ENCODE assay signal across 26 cellular contexts in the genomic region with DNA sequence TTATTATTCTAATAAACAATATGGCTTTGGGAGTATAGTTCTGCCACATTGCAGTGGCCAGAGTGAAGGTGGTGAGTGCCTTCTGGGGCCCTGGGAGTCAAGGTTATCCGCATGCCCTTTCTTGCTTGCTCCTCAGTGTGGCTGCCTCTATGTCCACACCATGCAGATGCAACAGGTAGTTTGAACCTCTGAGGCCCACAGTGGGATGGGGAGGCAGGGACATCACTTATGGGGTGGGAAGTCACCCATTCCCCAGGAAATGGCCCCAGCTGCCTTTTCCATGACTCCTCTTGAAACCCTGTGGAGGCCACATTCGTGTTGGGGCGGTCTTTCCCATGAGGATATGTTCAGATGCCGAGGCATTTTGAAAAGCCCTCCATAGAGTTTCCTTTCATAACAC. TPM values are rescaled to one million over a fixed set of nuclear protein-coding genes. Genes with fewer than 3 reads are reported as not detected.
A peak's percentile ranks its signal among the peaks of the same experiment; 100 is the strongest.
DNase-seq lines count a peak whose midpoint lies in the region; ATAC-seq and TF ChIP-seq lines count a peak whose summit lies in the region.
"Had no signal": no experiment of that assay in that cellular context is flagged by ENCODE, and none has a peak within 500 bp of the region (broad histone marks: within the 10 kb centered on the region; RNA-seq: fewer than 3 reads in every experiment).

No MANE protein-coding gene starts in this region.

- no peak for TF ChIP-seq POLR2A in upper lobe of left lung (IDR thresholded peaks at IDR 0.05)

- H3K27me3 Mint-ChIP-seq in CD14-positive monocyte (ENCODE audit: low read depth in 3 of 3) (peaks cover 36 to 46% (median 44%) of the 10 kb centered on the region in 3 donors), endodermal cell (ENCODE audit: insufficient read depth) (no peaks in the 10 kb centered on the region)
- H3K27me3 Mint-ChIP-seq in activated naive CD8-positive, alpha-beta T cell treated with anti-CD3 and anti-CD28 coated beads for 36 hours, result no peaks in the 10 kb centered on the region

- H3K4me3 Mint-ChIP-seq in CD14-positive monocyte (peak overlapping the region in 1 of 2 donors; percentile 81), endodermal cell (no peak overlapping the region)
- H3K4me3 Mint-ChIP-seq in activated naive CD8-positive, alpha-beta T cell treated with anti-CD3 and anti-CD28 coated beads for 36 hours, result no peak overlapping the region
- H3K4me3 Mint-ChIP-seq: CD4-positive, alpha-beta memory T cell had no signal

- no peak for TF ChIP-seq CTCF in CD14-positive monocyte (IDR thresholded peaks at IDR 0.05)
- TF ChIP-seq CTCF in endodermal cell (conservative IDR thresholded peaks at IDR 0.05), result no peak
- no peak for TF ChIP-seq CTCF in upper lobe of left lung (IDR thresholded peaks at IDR 0.05)

- peak; percentile 6 for ATAC-seq in Right ventricle myocardium inferior
- no peak for ATAC-seq in right cardiac atrium
- ATAC-seq in upper lobe of left lung (ENCODE audit: low FRiP score in 2 of 2), result no peak
- ATAC-seq: Panc1 had no signal

- no peak for DNase-seq in Right ventricle myocardium inferior (ENCODE audit: missing footprints)
- DNase-seq in right cardiac atrium, result no peak
- DNase-seq in CD14-positive monocyte (ENCODE audit: low spot score), result no peak
- DNase-seq in endodermal cell, result peak; percentile 14
- no peak for DNase-seq in upper lobe of left lung
- DNase-seq in amygdala (lab: John Stamatoyannopoulos, UW), result no peak
- DNase-seq in NCI-H2029 treated with DMSO at 0.1 percent for 48 hours (lab: John Stamatoyannopoulos, UW), result no peak
- no peak for DNase-seq in activated naive CD8-positive, alpha-beta T cell treated with anti-CD3 and anti-CD28 coated beads for 36 hours
- DNase-seq: 8988T; CD4-positive, alpha-beta memory T cell; COR-L47; DMS53; KBM-7; MG63; NCI-H1048; NCI-H1417; NCI-H1694; NCI-H2081; NCI-H2171; NCI-H226; NCI-H510A; NCI-H69; SK-N-SH had no signal

- H3K27ac Mint-ChIP-seq in CD14-positive monocyte (peak overlapping the region in 5 of 7 donors; percentile 4 to 100 (median 99)), endodermal cell (no peak overlapping the region)
- H3K27ac Mint-ChIP-seq in activated naive CD8-positive, alpha-beta T cell treated with anti-CD3 and anti-CD28 coated beads for 36 hours, result no peak overlapping the region
- H3K27ac Mint-ChIP-seq: CD4-positive, alpha-beta memory T cell had no signal

- H3K9ac ChIP-seq in endodermal cell (ENCODE audit: extremely low read depth, low read length, poor library complexity, severe bottlenecking), result no peak overlapping the region
- H3K9ac ChIP-seq: SK-N-SH had no signal

- peaks cover 12 to 26% of the 10 kb centered on the region in 2 donors for H3K36me3 Mint-ChIP-seq in CD14-positive monocyte
- H3K36me3 Mint-ChIP-seq in endodermal cell (ENCODE audit: low read depth), result no peaks in the 10 kb centered on the region
- H3K36me3 Mint-ChIP-seq in activated naive CD8-positive, alpha-beta T cell treated with anti-CD3 and anti-CD28 coated beads for 36 hours, result no peaks in the 10 kb centered on the region
- H3K36me3 Mint-ChIP-seq: CD4-positive, alpha-beta memory T cell had no signal

- H3K36me3 ChIP-seq in endodermal cell (ENCODE audit: control insufficient read depth, insufficient read depth, low read length) (no peaks in the 10 kb centered on the region), upper lobe of left lung (no peaks in the 10 kb centered on the region)
- H3K36me3 ChIP-seq: MG63 had no signal

- 80% methylated on average over 4 of the region's 4 CpGs for WGBS in right cardiac atrium
- WGBS in endodermal cell (ENCODE audit: insufficient coverage in 1 of 2, insufficient read length in 1 of 2), 2 experiments, result 92 to 100% methylated on average over 2 to 4 of the region's 4 CpGs
- 86 to 93% methylated on average over 4 of the region's 4 CpGs for WGBS in upper lobe of left lung, 2 donors

- no peaks in the 10 kb centered on the region for H3K27me3 ChIP-seq in right cardiac atrium (ENCODE audit: control insufficient read depth, insufficient read depth)
- no peaks in the 10 kb centered on the region for H3K27me3 ChIP-seq in endodermal cell (ENCODE audit: control insufficient read depth, insufficient read depth, low read length, poor library complexity, severe bottlenecking)
- no peaks in the 10 kb centered on the region for H3K27me3 ChIP-seq in upper lobe of left lung
- H3K27me3 ChIP-seq: MG63 had no signal

- H3K9me3 Mint-ChIP-seq in CD14-positive monocyte, result peaks cover 0 to 7% (median 2%) of the 10 kb centered on the region in 7 donors
- H3K9me3 Mint-ChIP-seq in endodermal cell, result no peaks in the 10 kb centered on the region
- no peaks in the 10 kb centered on the region for H3K9me3 Mint-ChIP-seq in activated naive CD8-positive, alpha-beta T cell treated with anti-CD3 and anti-CD28 coated beads for 36 hours
- H3K9me3 Mint-ChIP-seq: CD4-positive, alpha-beta memory T cell had no signal

- H3K4me1 ChIP-seq in right cardiac atrium (ENCODE audit: control insufficient read depth, insufficient read depth, low read length), result peaks cover 4% of the 10 kb centered on the region
- no peaks in the 10 kb centered on the region for H3K4me1 ChIP-seq in endodermal cell (ENCODE audit: control insufficient read depth, insufficient read depth, low read length)
- peaks cover 12 to 26% (median 20%) of the 10 kb centered on the region in 4 donors for H3K4me1 ChIP-seq in upper lobe of left lung

- H3K9me3 ChIP-seq in right cardiac atrium (ENCODE audit: control insufficient read depth, low read length), result no peaks in the 10 kb centered on the region
- H3K9me3 ChIP-seq in endodermal cell (ENCODE audit: control insufficient read depth, low read length), result no peaks in the 10 kb centered on the region
- no peaks in the 10 kb centered on the region for H3K9me3 ChIP-seq in upper lobe of left lung
- H3K9me3 ChIP-seq: MG63, SK-N-SH had no signal

- H3K27ac ChIP-seq in right cardiac atrium (ENCODE audit: low read length) (no peak overlapping the region), endodermal cell (ENCODE audit: low read depth, low read length) (no peak overlapping the region), upper lobe of left lung (peak overlapping the region; percentile 54 to 84 (median 69))
- H3K27ac ChIP-seq: RWPE1 had no signal

- H3K4me1 Mint-ChIP-seq in CD14-positive monocyte (peaks cover 90% of the 10 kb centered on the region), endodermal cell (no peaks in the 10 kb centered on the region)
- peaks cover 11% of the 10 kb centered on the region for H3K4me1 Mint-ChIP-seq in activated naive CD8-positive, alpha-beta T cell treated with anti-CD3 and anti-CD28 coated beads for 36 hours

- no peak overlapping the region for H3K4me3 ChIP-seq in right cardiac atrium (ENCODE audit: low read length)
- H3K4me3 ChIP-seq in endodermal cell (ENCODE audit: low read length), result no peak overlapping the region
- no peak overlapping the region for H3K4me3 ChIP-seq in upper lobe of left lung
- H3K4me3 ChIP-seq: MG63 had no signal

- no peak for TF ChIP-seq EP300 in upper lobe of left lung (IDR thresholded peaks at IDR 0.05)

- intact Hi-C loops in Right ventricle myocardium inferior (cut with DNase I), result no loop called here
- intact Hi-C loops in right cardiac atrium (cut with DNase I), result no loop called here
- intact Hi-C loops in CD14-positive monocyte (cut with micrococcal nuclease), result loop anchor here in 1 of 2 donors (5.0 kb wide), 1 partner anchor 43 kb away; no protein-coding TSS in a partner anchor

RNA-seq across cellular contexts. Expression of a gene that starts 20.0 kb away (rescaled TPM):
- total RNA-seq in Right ventricle myocardium inferior (13.6 TPM), right cardiac atrium (10 to 100 TPM in 1 of 4 donors, 1 to 10 TPM in 3; 3.3 to 12.4 (median 8.2) TPM), endodermal cell (not detected), upper lobe of left lung (100 to 1,000 TPM in 3 of 6 donors, 10 to 100 TPM in 3; 36.7 to 298 (median 151) TPM)
- polyA plus RNA-seq in right cardiac atrium (1.9 TPM), CD14-positive monocyte (100 to 1,000 TPM; 220 to 269 TPM)
- 0.36 TPM for polyA plus RNA-seq in endodermal cell (2013, experiment 1 of 2)
- 0.41 TPM for polyA plus RNA-seq in endodermal cell (2013, experiment 2 of 2)
- 10 to 100 TPM; 16.4 to 17.4 TPM for total RNA-seq in activated naive CD8-positive, alpha-beta T cell treated with anti-CD3 and anti-CD28 coated beads for 36 hours
- total RNA-seq: G401 had no signal

Comparison
In these comparisons a context has a peak if more than half of its experiments do, and no peak if none do; other contexts are left out.
1. H3K27ac ChIP-seq: peak in upper lobe of left lung (4 of 4); none in right cardiac atrium (single experiment) and endodermal cell (single experiment).
2. H3K27ac Mint-ChIP-seq: peak in CD14-positive monocyte (5 of 7); none in endodermal cell (single experiment) and activated naive CD8-positive, alpha-beta T cell treated with anti-CD3 and anti-CD28 coated beads for 36 hours (single experiment).